ENCODE assay signal across 8 cellular contexts in the genomic region with DNA sequence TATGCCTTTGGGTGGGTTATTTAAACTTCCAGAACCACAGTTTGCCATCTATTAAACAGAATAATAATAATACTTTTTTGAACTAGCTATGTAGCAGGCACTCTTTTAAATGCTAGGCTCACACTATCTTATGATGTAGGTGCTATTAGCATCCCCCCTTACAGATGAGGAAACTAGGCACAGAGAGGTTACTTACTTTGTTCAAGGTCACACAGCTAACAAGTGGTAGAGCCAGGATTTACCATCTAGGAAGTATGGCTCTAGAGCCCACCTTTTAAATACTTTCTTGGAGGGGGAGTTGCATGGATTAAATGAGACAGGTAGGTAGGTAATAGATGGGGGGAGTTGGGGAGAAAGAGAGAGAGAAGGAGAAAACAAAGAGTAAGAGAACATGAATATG.
"Had no signal": no experiment of that assay in that cellular context is flagged by ENCODE, and none has a peak within 500 bp of the region (broad histone marks: within the 10 kb centered on the region; RNA-seq: fewer than 3 reads in every experiment).

No MANE protein-coding gene starts in this region.

- H3K27me3 Mint-ChIP-seq: IgD-negative memory B cell had no signal

- H3K9me3 ChIP-seq: HAP-1 had no signal

- H3K4me1 ChIP-seq: HAP-1 had no signal

- H3K36me3 ChIP-seq: HAP-1 had no signal

- H2AFZ ChIP-seq: GM23248 had no signal

- H3K9me3 Mint-ChIP-seq: HFFc6 had no signal

- H3K4me3 ChIP-seq: GM23248, HAP-1 had no signal

- H3K27ac ChIP-seq: GM23248, HL-60 had no signal

- H3K9ac ChIP-seq: GM23248 had no signal

- DNase-seq: GM23248, GOT3, H7, HFFc6, KG1 had no signal

- H3K4me3 Mint-ChIP-seq: HFFc6 had no signal

- H3K27ac Mint-ChIP-seq: HFFc6, IgD-negative memory B cell had no signal
